In genomic region chr11:74048993-74049392, GRCh38 we compare ENCODE assay signal across 31 cellular contexts. TPM values are rescaled to one million over a fixed set of nuclear protein-coding genes. Genes with fewer than 3 reads are reported as not detected.
"Had no signal": no experiment of that assay in that cellular context is flagged by ENCODE, and none has a peak within 500 bp of the region (broad histone marks: within the 10 kb centered on the region; RNA-seq: fewer than 3 reads in every experiment).

No MANE protein-coding gene starts in this region.

- H3K4me1 ChIP-seq: ascending aorta, breast epithelium, colonic mucosa, esophagus muscularis mucosa, gastroesophageal sphincter, heart right ventricle had no signal

- H3K4me3 Mint-ChIP-seq: activated B cell treated with CpG ODN at 0.5 μM for 24 hours; activated CD8-positive, alpha-beta T cell treated with anti-CD3 and anti-CD28 coated beads for 36 hours; activated naive CD4-positive, alpha-beta T cell treated with anti-CD3 and anti-CD28 coated beads for 36 hours; activated naive CD8-positive, alpha-beta T cell treated with anti-CD3 and anti-CD28 coated beads, Interleukin-2, amount 10 ng/mL, durations not matched to agents 7 days and 5 days; activated T-cell treated with anti-CD3 and anti-CD28 coated beads, Interleukin-2, amount 50 U/mL, for 4 hours; brain; dendritic cell treated with granulocyte-macrophage colony-stimulating factor and Interleukin-4, amounts not matched to agents 40 ng/mL and 50 ng/mL, for 4 days; endodermal cell had no signal

- ATAC-seq: activated CD4-positive, CD25-positive, alpha-beta regulatory T cell treated with anti-CD3 and anti-CD28 coated beads, Interleukin-2, amount 50 U/mL, for 24 hours; activated CD8-positive, alpha-beta T cell treated with anti-CD3 and anti-CD28 coated beads for 36 hours; activated naive CD4-positive, alpha-beta T cell treated with anti-CD3 and anti-CD28 coated beads, Interleukin-2, amount 50 U/mL, for 72 hours; activated T-cell treated with anti-CD3 and anti-CD28 coated beads, Interleukin-2, amount 50 U/mL, for 4 hours; gastroesophageal sphincter; heart right ventricle had no signal

- H3K4me1 Mint-ChIP-seq: activated B cell treated with CpG ODN at 0.5 μM for 24 hours, endodermal cell had no signal

- H3K27me3 Mint-ChIP-seq: activated B cell treated with CpG ODN at 0.5 μM for 24 hours; activated CD8-positive, alpha-beta T cell treated with anti-CD3 and anti-CD28 coated beads for 36 hours; activated naive CD8-positive, alpha-beta T cell treated with anti-CD3 and anti-CD28 coated beads, Interleukin-2, amount 10 ng/mL, durations not matched to agents 7 days and 5 days; brain; dendritic cell treated with granulocyte-macrophage colony-stimulating factor and Interleukin-4, amounts not matched to agents 40 ng/mL and 50 ng/mL, for 4 days had no signal

- H3K36me3 ChIP-seq: cardiac muscle cell, colonic mucosa had no signal

- DNase-seq: activated B cell treated with CpG ODN at 0.5 μM for 24 hours; activated CD4-positive, alpha-beta T cell treated with anti-CD3 and anti-CD28 coated beads for 48 hours; activated CD4-positive, alpha-beta T cell treated with anti-CD3 and anti-CD28 coated beads, Interleukin-2, amount 50 U/mL, for 1 hour; activated CD4-positive, alpha-beta T cell treated with anti-CD3 and anti-CD28 coated beads, Interleukin-2, amount 50 U/mL, for 48 hours; activated CD8-positive, alpha-beta memory T cell treated with anti-CD3 and anti-CD28 coated beads for 24 hours; activated CD8-positive, alpha-beta T cell treated with anti-CD3 and anti-CD28 coated beads for 36 hours; activated effector memory CD4-positive, alpha-beta T cell treated with anti-CD3 and anti-CD28 coated beads, Interleukin-2, amount 50 U/mL, for 16 hours; activated naive CD4-positive, alpha-beta T cell treated with anti-CD3 and anti-CD28 coated beads for 36 hours; activated naive CD8-positive, alpha-beta T cell treated with anti-CD3 and anti-CD28 coated beads, Interleukin-2, amount 10 ng/mL, durations not matched to agents 7 days and 5 days; activated T-cell treated with anti-CD3 and anti-CD28 coated beads, Interleukin-2, amount 50 U/mL, for 4 hours; central memory CD4-positive, alpha-beta T cell; cerebellar nuclear complex; colonic mucosa; dorsolateral prefrontal cortex; effector memory CD4-positive, alpha-beta T cell; endodermal cell; foreskin melanocyte; heart right ventricle; T-helper 1 cell; T1000; WERI-Rb-1 had no signal

- H3K27me3 ChIP-seq: ascending aorta, breast epithelium, cardiac muscle cell, colonic mucosa, dorsolateral prefrontal cortex, esophagus muscularis mucosa, gastroesophageal sphincter, heart right ventricle had no signal

- H3K9me3 Mint-ChIP-seq: activated B cell treated with CpG ODN at 0.5 μM for 24 hours; activated CD8-positive, alpha-beta T cell treated with anti-CD3 and anti-CD28 coated beads for 36 hours; activated naive CD4-positive, alpha-beta T cell treated with anti-CD3 and anti-CD28 coated beads for 36 hours; activated naive CD4-positive, alpha-beta T cell treated with anti-CD3 and anti-CD28 coated beads, Interleukin-2, amount 50 U/mL, for 72 hours; activated naive CD8-positive, alpha-beta T cell treated with anti-CD3 and anti-CD28 coated beads, Interleukin-2, amount 10 ng/mL, durations not matched to agents 7 days and 5 days; activated T-cell treated with anti-CD3 and anti-CD28 coated beads, Interleukin-2, amount 50 U/mL, for 4 hours; activated T-helper 2 cell treated with anti-CD3 and anti-CD28 coated beads, Interferon-gamma antibody, Interleukin-2, Interleukin-4, amounts not matched to agents 10 μg/mL and 5 μg/mL and 100 μg/mL, durations not matched to agents 14 hours and 24 hours and 36 hours; brain; dendritic cell treated with granulocyte-macrophage colony-stimulating factor and Interleukin-4, amounts not matched to agents 40 ng/mL and 50 ng/mL, for 4 days; endodermal cell had no signal

- H3K27ac Mint-ChIP-seq: activated B cell treated with CpG ODN at 0.5 μM for 24 hours; activated CD8-positive, alpha-beta T cell treated with anti-CD3 and anti-CD28 coated beads for 36 hours; activated naive CD4-positive, alpha-beta T cell treated with anti-CD3 and anti-CD28 coated beads for 36 hours; activated naive CD4-positive, alpha-beta T cell treated with anti-CD3 and anti-CD28 coated beads, Interleukin-2, amount 50 U/mL, for 72 hours; activated naive CD8-positive, alpha-beta T cell treated with anti-CD3 and anti-CD28 coated beads, Interleukin-2, amount 10 ng/mL, durations not matched to agents 7 days and 5 days; activated T-helper 2 cell treated with anti-CD3 and anti-CD28 coated beads, Interferon-gamma antibody, Interleukin-2, Interleukin-4, amounts not matched to agents 10 μg/mL and 5 μg/mL and 100 μg/mL, durations not matched to agents 14 hours and 24 hours and 36 hours; brain; dendritic cell treated with granulocyte-macrophage colony-stimulating factor and Interleukin-4, amounts not matched to agents 40 ng/mL and 50 ng/mL, for 4 days; endodermal cell had no signal

- H3K27ac ChIP-seq: ascending aorta, breast epithelium, cardiac muscle cell, colonic mucosa, dorsolateral prefrontal cortex, esophagus muscularis mucosa, gastroesophageal sphincter, heart right ventricle, WERI-Rb-1 had no signal

- H3K4me3 ChIP-seq: ascending aorta, breast epithelium, cardiac muscle cell, colonic mucosa, dorsolateral prefrontal cortex, esophagus muscularis mucosa, gastroesophageal sphincter, heart right ventricle had no signal

- H3K9me3 ChIP-seq: ascending aorta, breast epithelium, colonic mucosa, esophagus muscularis mucosa, gastroesophageal sphincter, heart right ventricle had no signal

RNA-seq across cellular contexts. Expression of gene UCP3, which starts 40.1 kb away (rescaled TPM):
- total RNA-seq: ascending aorta had no signal
